ENCODE assay signal across 7 cellular contexts in genomic region chr16:29729116-29729521, GRCh38. TPM values are rescaled to one million over a fixed set of nuclear protein-coding genes. Genes with fewer than 3 reads are reported as not detected.
DNase-seq lines count a peak whose midpoint lies in the region; ATAC-seq and TF ChIP-seq lines count a peak whose summit lies in the region.

No MANE protein-coding gene starts in this region.

- peaks cover 3% of the 10 kb centered on the region for H3K36me3 Mint-ChIP-seq in activated T-cell treated with anti-CD3 and anti-CD28 coated beads, Interleukin-2, amount 50 U/mL, for 4 hours (ENCODE audit: insufficient read depth)

- no peak overlapping the region for H3K4me3 ChIP-seq in astrocyte of the cerebellum (ENCODE audit: low read depth, low read length)

- H3K4me1 Mint-ChIP-seq in activated T-cell treated with anti-CD3 and anti-CD28 coated beads, Interleukin-2, amount 50 U/mL, for 4 hours (ENCODE audit: low read depth), result peaks cover 29% of the 10 kb centered on the region

- DNase-seq in GM04503 (ENCODE audit: low read depth), result peak; percentile 9
- peak; percentile 54 for DNase-seq in NCI-H1092 treated with DMSO at 0.1 percent for 48 hours (lab: John Stamatoyannopoulos, UW)
- DNase-seq in astrocyte of the cerebellum (ENCODE audit: low read depth), result peak; percentile 18
- peak; percentile 73 for DNase-seq in left kidney (ENCODE audit: low read depth, low spot score)
- DNase-seq in stimulated activated naive CD4-positive, alpha-beta T cell (lab: John Stamatoyannopoulos, UW), result no peak
- DNase-seq in germinal center (ENCODE audit: low spot score), result no peak
- DNase-seq in activated T-cell treated with anti-CD3 and anti-CD28 coated beads, Interleukin-2, amount 50 U/mL, for 4 hours, result no peak

- no peak for ATAC-seq in activated T-cell treated with anti-CD3 and anti-CD28 coated beads, Interleukin-2, amount 50 U/mL, for 4 hours

- in situ Hi-C loops in astrocyte of the cerebellum (cut with HindIII; ENCODE audit: low sequenced_read_pairs), result no loop called here

- no peaks in the 10 kb centered on the region for H3K27me3 Mint-ChIP-seq in activated T-cell treated with anti-CD3 and anti-CD28 coated beads, Interleukin-2, amount 50 U/mL, for 4 hours (ENCODE audit: low read depth)

- peaks cover 4% of the 10 kb centered on the region for H3K9me3 Mint-ChIP-seq in activated T-cell treated with anti-CD3 and anti-CD28 coated beads, Interleukin-2, amount 50 U/mL, for 4 hours

- peak; percentile 77 for TF ChIP-seq CTCF in astrocyte of the cerebellum (IDR thresholded peaks at IDR 0.05; ENCODE audit: low read depth, low read length, missing control alignments)

- H3K4me3 Mint-ChIP-seq in activated T-cell treated with anti-CD3 and anti-CD28 coated beads, Interleukin-2, amount 50 U/mL, for 4 hours, result no peak overlapping the region

RNA-seq across cellular contexts. Expression of gene C16orf54, which starts 16.7 kb away (rescaled TPM):
- 1 to 10 TPM; 6.8 to 8.8 (median 7.2) TPM for total RNA-seq in activated T-cell treated with anti-CD3 and anti-CD28 coated beads, Interleukin-2, amount 50 U/mL, for 4 hours

RNA-seq across cellular contexts. Expression of gene ZG16, which starts 48.9 kb away (rescaled TPM):
- total RNA-seq in activated T-cell treated with anti-CD3 and anti-CD28 coated beads, Interleukin-2, amount 50 U/mL, for 4 hours, result under 1 TPM in 1 of 3 donors, not detected in 2; 0.05 TPM

RNA-seq across cellular contexts. Expression of gene QPRT, which starts 50.1 kb away (rescaled TPM):
- total RNA-seq in activated T-cell treated with anti-CD3 and anti-CD28 coated beads, Interleukin-2, amount 50 U/mL, for 4 hours, result 1 to 10 TPM; 1.9 to 3.0 (median 2.1) TPM

Comparison
In these comparisons a context has a peak if more than half of its experiments do, and no peak if none do; other contexts are left out.
1. DNase-seq: peak in GM04503 (single experiment), NCI-H1092 treated with DMSO at 0.1 percent for 48 hours (single experiment), astrocyte of the cerebellum (single experiment) and left kidney (single experiment); none in stimulated activated naive CD4-positive, alpha-beta T cell (0 of 6), germinal center (single experiment) and activated T-cell treated with anti-CD3 and anti-CD28 coated beads, Interleukin-2, amount 50 U/mL, for 4 hours (single experiment).